ENCODE assay signal across 23 cellular contexts in genomic region chrX:107734646-107735045, GRCh38. TPM values are rescaled to one million over a fixed set of nuclear protein-coding genes. Genes with fewer than 3 reads are reported as not detected.
A peak's percentile ranks its signal among the peaks of the same experiment; 100 is the strongest.
DNase-seq lines count a peak whose midpoint lies in the region; ATAC-seq and TF ChIP-seq lines count a peak whose summit lies in the region.
"Had no signal": no experiment of that assay in that cellular context is flagged by ENCODE, and none has a peak within 500 bp of the region (broad histone marks: within the 10 kb centered on the region; RNA-seq: fewer than 3 reads in every experiment).

No MANE protein-coding gene starts in this region.

- TF ChIP-seq POLR2A in esophagus muscularis mucosa (IDR thresholded peaks at IDR 0.05; ENCODE audit: low read depth), result no peak
- TF ChIP-seq POLR2A in tibial nerve (IDR thresholded peaks at IDR 0.05), result no peak

- in situ Hi-C loops in KBM-7 (cut with MboI; ENCODE audit: low pct_unique_long_range_greater_than_20kb, low sequenced_read_pairs), result no loop called here

- H3K36me3 ChIP-seq in left ventricle myocardium inferior (no peaks in the 10 kb centered on the region), esophagus muscularis mucosa (no peaks in the 10 kb centered on the region), psoas muscle (ENCODE audit: insufficient read depth in 1 of 2, low read depth in 1 of 2) (no peaks in the 10 kb centered on the region), tibial nerve (no peaks in the 10 kb centered on the region)

- no peak for TF ChIP-seq CTCF in left ventricle myocardium inferior (IDR thresholded peaks at IDR 0.05; ENCODE audit: borderline replicate concordance)
- no peak for TF ChIP-seq CTCF in esophagus muscularis mucosa (IDR thresholded peaks at IDR 0.05)
- no peak for TF ChIP-seq CTCF in psoas muscle (IDR thresholded peaks at IDR 0.05)
- no peak for TF ChIP-seq CTCF in tibial nerve (IDR thresholded peaks at IDR 0.05)

- H3K4me3 ChIP-seq in left ventricle myocardium inferior (no peak overlapping the region), esophagus muscularis mucosa (no peak overlapping the region), psoas muscle (no peak overlapping the region), tibial nerve (no peak overlapping the region)
- H3K4me3 ChIP-seq: K562 had no signal

- H3K27me3 ChIP-seq in left ventricle myocardium inferior (ENCODE audit: low read depth) (no peaks in the 10 kb centered on the region), esophagus muscularis mucosa (no peaks in the 10 kb centered on the region), psoas muscle (ENCODE audit: insufficient read depth in 3 of 3, low read length in 2 of 3) (peaks cover 0 to 2% (median 0%) of the 10 kb centered on the region in 3 donors), tibial nerve (no peaks in the 10 kb centered on the region)

- no peak for DNase-seq in left ventricle myocardium inferior
- no peak for DNase-seq in left ventricle myocardium superior
- no peak for DNase-seq in esophagus muscularis mucosa (ENCODE audit: extremely low spot score)
- DNase-seq in psoas muscle, result no peak
- no peak for DNase-seq in tibial nerve (ENCODE audit: low spot score in 2 of 2)
- DNase-seq in KBM-7, result no peak
- no peak for DNase-seq in SHP77 treated with DMSO at 0.1 percent for 48 hours (lab: John Stamatoyannopoulos, UW)
- no peak for DNase-seq in ecto neural progenitor cell (ENCODE audit: low spot score)
- DNase-seq: Caco-2; CD4-positive, alpha-beta T cell; DMS153; GDM1; H7; HFFc6; NCI-H1436; NCI-H1930; NCI-H226; NCI-H524; NCI-H82; OCI-M1 had no signal

- peak overlapping the region; percentile 80 for H3K27ac ChIP-seq in left ventricle myocardium inferior (replicated peaks)
- peak overlapping the region; percentile 46 to 92 (median 70) for H3K27ac ChIP-seq in esophagus muscularis mucosa (replicated peaks in 1 of 4)
- peak overlapping the region; percentile 48 for H3K27ac ChIP-seq in psoas muscle
- H3K27ac ChIP-seq in tibial nerve, result peak overlapping the region in 3 of 4 donors; percentile 8 to 97 (median 97)

- no peak for TF ChIP-seq EP300 in esophagus muscularis mucosa (IDR thresholded peaks at IDR 0.05)
- no peak for TF ChIP-seq EP300 in tibial nerve (IDR thresholded peaks at IDR 0.05)

- no peak for ATAC-seq in left ventricle myocardium superior
- no peak for ATAC-seq in psoas muscle
- ATAC-seq: K562 had no signal

- no peaks in the 10 kb centered on the region for H3K9me3 ChIP-seq in left ventricle myocardium inferior (replicated peaks)
- H3K9me3 ChIP-seq in esophagus muscularis mucosa, result no peaks in the 10 kb centered on the region
- no peaks in the 10 kb centered on the region for H3K9me3 ChIP-seq in psoas muscle
- H3K9me3 ChIP-seq in tibial nerve, result no peaks in the 10 kb centered on the region
- H3K9me3 ChIP-seq: Caco-2 had no signal

- 66% methylated on average over 3 of the region's 3 CpGs for WGBS in esophagus muscularis mucosa
- 53 to 80% (median 63%) methylated on average over 3 of the region's 3 CpGs for WGBS in psoas muscle, 3 donors
- WGBS in tibial nerve, 2 donors, result 70 to 71% methylated on average over 3 of the region's 3 CpGs

- peaks cover 91% of the 10 kb centered on the region for H3K4me1 ChIP-seq in left ventricle myocardium inferior
- peaks cover 72 to 98% (median 89%) of the 10 kb centered on the region in 4 donors for H3K4me1 ChIP-seq in esophagus muscularis mucosa
- H3K4me1 ChIP-seq in psoas muscle, result peaks cover 52% of the 10 kb centered on the region
- peaks cover 0 to 85% (median 18%) of the 10 kb centered on the region in 4 donors for H3K4me1 ChIP-seq in tibial nerve
- H3K4me1 ChIP-seq: Caco-2 had no signal

- intact Hi-C loops in left ventricle myocardium inferior (cut with micrococcal nuclease), result loop anchor here (5.0 kb wide), 1 partner anchor 33 kb away; no protein-coding TSS in a partner anchor
- intact Hi-C loops in left ventricle myocardium superior (cut with micrococcal nuclease), result no loop called here
- intact Hi-C loops in esophagus muscularis mucosa (cut with DNase I), result no loop called here
- intact Hi-C loops in psoas muscle (cut with DNase I), result loop anchor here (5.0 kb wide), 2 partner anchors 33 to 38 kb away; no protein-coding TSS in a partner anchor

RNA-seq across cellular contexts. Expression of gene TSC22D3, which starts 40.9 kb away (rescaled TPM):
- total RNA-seq in left ventricle myocardium inferior (58.9 TPM), left ventricle myocardium superior (63.3 TPM), esophagus muscularis mucosa (1,000 to 10,000 TPM in 2 of 4 donors, 100 to 1,000 TPM in 2; 389 to 1,047 (median 786) TPM), psoas muscle (100 to 1,000 TPM in 3 of 4 donors, 10 to 100 TPM in 1; 23.7 to 310 (median 184) TPM), tibial nerve (1,000 to 10,000 TPM; 1,744 to 2,802 (median 2,261) TPM)
- polyA plus RNA-seq in psoas muscle, result 1,000 to 10,000 TPM in 1 of 3 donors, 100 to 1,000 TPM in 2; 467 to 1,236 (median 802) TPM

RNA-seq across cellular contexts. Expression of gene NCBP2L, which starts 42.9 kb away (rescaled TPM):
- total RNA-seq in left ventricle myocardium inferior, result not detected
- total RNA-seq in left ventricle myocardium superior, result not detected
- total RNA-seq in esophagus muscularis mucosa, result not detected
- total RNA-seq in psoas muscle, result not detected
- under 1 TPM in 2 of 3 donors, not detected in 1; 0.03 to 0.40 TPM for polyA plus RNA-seq in psoas muscle
- not detected for total RNA-seq in tibial nerve
- total RNA-seq: Caco-2; CD4-positive, alpha-beta T cell; Daoy; H7; HFFc6; K562 had no signal
- polyA plus RNA-seq: BJ, K562 had no signal

Comparison
In these comparisons a context has a peak if more than half of its experiments do, and no peak if none do; other contexts are left out.
1. intact Hi-C loops: an anchor here in left ventricle myocardium inferior (5.0 kb wide) and psoas muscle (5.0 kb wide); none called in left ventricle myocardium superior and esophagus muscularis mucosa.